ENCODE assay signal across 8 cellular contexts in genomic region chr5:157670662-157671591, GRCh38. TPM values are rescaled to one million over a fixed set of nuclear protein-coding genes. Genes with fewer than 3 reads are reported as not detected.
DNase-seq lines count a peak whose midpoint lies in the region; ATAC-seq and TF ChIP-seq lines count a peak whose summit lies in the region.

C5orf52 (plus strand) TSS chr5:157671533; CDS start chr5:157671615, 82 bp downstream.

- intact Hi-C loops in lower lobe of right lung (cut with DNase I) = no loop called here
- intact Hi-C loops in testis (cut with DNase I; ENCODE audit: low total_unique reads) = no loop called here

- H3K4me1 ChIP-seq in lower lobe of right lung (peaks cover 16% of the 10 kb centered on the region), testis (peaks cover 4% of the 10 kb centered on the region)

- TF ChIP-seq CTCF in lower lobe of right lung (IDR thresholded peaks at IDR 0.05) (no peak), testis (IDR thresholded peaks at IDR 0.05) (no peak)

- peak; percentile 8 for DNase-seq in COLO668 (lab: John Stamatoyannopoulos, UW; ENCODE audit: unreplicated experiment)
- DNase-seq in T-helper 9 cell = peak; percentile 22
- DNase-seq in dermis blood vessel endothelial cell = peak; percentile 52
- peak; percentile 60 for DNase-seq in lower lobe of right lung
- DNase-seq in testis = peak; percentile 58
- DNase-seq in NK-92 (lab: John Stamatoyannopoulos, UW; ENCODE audit: unreplicated experiment) = no peak
- DNase-seq in GDM1 (lab: John Stamatoyannopoulos, UW) = no peak

- H3K36me3 ChIP-seq in lower lobe of right lung (no peaks in the 10 kb centered on the region), testis (ENCODE audit: low read depth, missing control alignments) (no peaks in the 10 kb centered on the region)

- peak; percentile 47 for ATAC-seq in HG02588 (IDR thresholded peaks at IDR 0.05; ENCODE audit: unreplicated experiment)
- ATAC-seq in lower lobe of right lung = peak; percentile 62 to 64

- H3K4me3 ChIP-seq in lower lobe of right lung (peak within 1 kb of the TSS; percentile 65), testis (peak within 1 kb of the TSS; percentile 53 to 65)

- no peak for TF ChIP-seq POLR2A in testis (IDR thresholded peaks at IDR 0.05)

- H3K27ac ChIP-seq in lower lobe of right lung (no peak within 1 kb of the TSS), testis (no peak within 1 kb of the TSS)

- peaks cover 19% of the 10 kb centered on the region for H3K27me3 ChIP-seq in lower lobe of right lung (ENCODE audit: low read depth)
- no peaks in the 10 kb centered on the region for H3K27me3 ChIP-seq in testis

- WGBS in testis, 2 donors = 4 to 5% methylated on average over 25 to 51 of the region's 59 CpGs

- no peaks in the 10 kb centered on the region for H3K9me3 ChIP-seq in lower lobe of right lung
- no peaks in the 10 kb centered on the region for H3K9me3 ChIP-seq in testis

RNA-seq across cellular contexts. Expression of gene C5orf52, which starts in this region (rescaled TPM):
- total RNA-seq in dermis blood vessel endothelial cell (not detected in 2 replicates), lower lobe of right lung (not detected), testis (10 to 100 TPM; 13.9 to 62.0 TPM)
- 35.0 TPM for polyA plus RNA-seq in testis (ENCODE audit: insufficient read depth, low read depth, low replicate concordance)

Comparison
In these comparisons a context has a peak if more than half of its experiments do, and no peak if none do; other contexts are left out.
1. RNA of gene C5orf52 (total RNA-seq): 13.9 to 62.0 TPM in testis; not detected in dermis blood vessel endothelial cell and not detected in lower lobe of right lung (single experiment); every median in the first group is over 10 times any median in the second.
2. Peak in DNase-seq in dermis blood vessel endothelial cell; RNA of the gene not detected or under 1 TPM.
3. Peak in DNase-seq, ATAC-seq and H3K4me3 ChIP-seq in lower lobe of right lung; RNA of the gene not detected or under 1 TPM.
4. DNase-seq: peak in COLO668 (single experiment), T-helper 9 cell (single experiment) and testis (single experiment); none in NK-92 (single experiment) and GDM1 (single experiment).